ENCODE assay signal across 9 cellular contexts in the genomic region with DNA sequence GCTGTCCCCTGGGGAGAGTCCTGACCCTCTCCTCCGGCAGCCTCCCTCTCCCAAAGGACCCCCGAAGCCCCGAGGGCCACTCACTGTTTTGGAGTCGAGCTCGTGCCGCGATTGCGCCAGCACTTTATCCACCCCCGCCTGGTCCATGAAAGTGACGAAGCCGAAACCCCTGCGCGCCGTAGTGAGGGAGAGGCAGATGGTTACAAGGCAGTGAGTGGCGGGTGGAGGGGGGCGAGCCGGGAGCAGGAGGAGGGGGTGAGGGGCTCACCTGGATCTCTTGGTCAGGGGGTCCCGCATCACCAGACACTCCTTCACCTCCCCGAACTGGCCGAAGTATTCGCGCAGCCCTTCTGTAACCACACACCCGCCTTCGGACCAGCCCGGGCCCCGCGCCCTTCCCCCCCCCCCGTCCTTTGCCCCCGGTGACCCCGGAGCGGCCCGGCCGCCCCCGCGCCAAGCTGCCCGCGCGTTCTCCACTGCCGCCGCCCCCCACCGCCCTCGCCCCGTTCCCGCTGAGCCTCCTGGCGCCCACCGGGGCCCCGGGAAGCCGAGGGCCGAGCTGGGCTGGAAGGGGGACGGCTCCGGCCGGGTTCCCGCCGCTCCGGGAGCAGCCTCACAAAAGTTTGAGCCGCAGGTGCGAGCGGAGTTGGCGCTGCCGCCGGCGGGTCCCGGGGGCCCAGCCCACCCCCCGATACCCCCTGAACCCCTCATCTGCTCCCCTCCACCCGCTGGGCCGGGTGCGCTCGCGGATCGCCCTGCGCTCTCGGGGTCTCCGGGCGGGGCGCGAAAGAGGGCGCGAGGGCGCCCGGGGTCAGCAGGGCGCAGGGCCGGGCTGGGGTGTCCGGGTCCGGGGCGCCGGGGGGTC. TPM values are rescaled to one million over a fixed set of nuclear protein-coding genes. Genes with fewer than 3 reads are reported as not detected.
DNase-seq lines count a peak whose midpoint lies in the region; ATAC-seq lines count a peak whose summit lies in the region.
"Had no signal": no experiment of that assay in that cellular context is flagged by ENCODE, and none has a peak within 500 bp of the region (broad histone marks: within the 10 kb centered on the region; RNA-seq: fewer than 3 reads in every experiment).

No MANE protein-coding gene starts in this region.

- peak overlapping the region; percentile 56 for H3K27ac ChIP-seq in ectodermal cell (ENCODE audit: insufficient read depth, low read depth, low read length, poor library complexity, severe bottlenecking)

- H3K4me1 ChIP-seq in ectodermal cell (ENCODE audit: control insufficient read depth, insufficient read depth, low read length), result peaks cover 36% of the 10 kb centered on the region
- peaks cover 55% of the 10 kb centered on the region for H3K4me1 ChIP-seq in neuron (ENCODE audit: insufficient read depth, low read length)

- H3K9me3 ChIP-seq in ectodermal cell (ENCODE audit: control insufficient read depth, low read length) (no peaks in the 10 kb centered on the region), neuron (ENCODE audit: low read length) (no peaks in the 10 kb centered on the region)

- H3K4me3 ChIP-seq in ectodermal cell (ENCODE audit: insufficient read depth, low read depth, low read length), result peak overlapping the region; percentile 84
- peak overlapping the region; percentile 92 for H3K4me3 ChIP-seq in neuron (ENCODE audit: low read length)

- peak; percentile 9 for ATAC-seq in Right ventricle myocardium inferior
- ATAC-seq in HG02973 (IDR thresholded peaks at IDR 0.05; ENCODE audit: unreplicated experiment), result no peak

- H3K36me3 ChIP-seq in ectodermal cell (ENCODE audit: control insufficient read depth, insufficient read depth, low read length) (no peaks in the 10 kb centered on the region), neuron (ENCODE audit: insufficient read depth, low read length) (peaks cover 43% of the 10 kb centered on the region)

- no peak for DNase-seq in Right ventricle myocardium inferior (ENCODE audit: missing footprints)
- DNase-seq in cardiac septum (ENCODE audit: low spot score), result no peak
- no peak for DNase-seq in activated CD4-positive, CD25-positive, alpha-beta regulatory T cell treated with anti-CD3 and anti-CD28 coated beads, Interleukin-2, amount 50 U/mL, for 72 hours
- DNase-seq in NCI-H1436 (lab: John Stamatoyannopoulos, UW), result no peak
- DNase-seq in foreskin melanocyte, result no peak

- no peaks in the 10 kb centered on the region for H3K27me3 ChIP-seq in ectodermal cell (ENCODE audit: control insufficient read depth, insufficient read depth, low read length, poor library complexity, severe bottlenecking)
- no peaks in the 10 kb centered on the region for H3K27me3 ChIP-seq in neuron (ENCODE audit: insufficient read depth, low read length)

- no peak overlapping the region for H2AFZ ChIP-seq in neuron (ENCODE audit: low read depth, low read length)

- WGBS in ectodermal cell, 2 experiments, result 0% methylated on average over 85 to 86 of the region's 86 CpGs

- intact Hi-C loops in Right ventricle myocardium inferior (cut with DNase I) (no loop called here), cardiac septum (cut with DNase I) (no loop called here)

RNA-seq across cellular contexts. Expression of a gene that starts 0.8 kb away (rescaled TPM):
- 6.4 TPM for total RNA-seq in Right ventricle myocardium inferior
- total RNA-seq in cardiac septum, result 9.7 TPM
- 80.9 TPM for polyA plus RNA-seq in ectodermal cell (2013, experiment 1 of 4)
- polyA plus RNA-seq in ectodermal cell (2013, experiment 2 of 4), result 84.6 TPM
- polyA plus RNA-seq in ectodermal cell (2013, experiment 3 of 4), result 54.8 TPM
- 61.4 TPM for polyA plus RNA-seq in ectodermal cell (2013, experiment 4 of 4)
- total RNA-seq: lung microvascular endothelial cell had no signal

RNA-seq across cellular contexts. Expression of a gene that starts 40.6 kb away (rescaled TPM):
- total RNA-seq in Right ventricle myocardium inferior, result not detected
- not detected for total RNA-seq in cardiac septum
- not detected for polyA plus RNA-seq in ectodermal cell (2013, experiment 1 of 4)
- polyA plus RNA-seq in ectodermal cell (2013, experiment 2 of 4), result not detected
- polyA plus RNA-seq in ectodermal cell (2013, experiment 3 of 4), result not detected
- not detected for polyA plus RNA-seq in ectodermal cell (2013, experiment 4 of 4)
- total RNA-seq: lung microvascular endothelial cell had no signal
